1 cellular context compared by ENCODE assay signal in genomic region chr1:153881764-153882163, GRCh38.
TF ChIP-seq lines count a peak whose summit lies in the region.

No MANE protein-coding gene starts in this region.

TF ChIP-seq in HepG2, 621 proteins besides CTCF, POLR2A, EP300 and RAD21:
- TF ChIP-seq NR0B2 (CRISPR knock-in tag; IDR thresholded peaks at IDR 0.05) (no peak), ZNF430 (CRISPR knock-in tag; IDR thresholded peaks at IDR 0.05) (no peak), ZNF510 (CRISPR knock-in tag; IDR thresholded peaks at IDR 0.05; ENCODE audit: low read depth) (no peak), ZNF205 (CRISPR knock-in tag; IDR thresholded peaks at IDR 0.05) (no peak), MAFG (CRISPR knock-in tag; IDR thresholded peaks at IDR 0.05) (no peak), GPBP1L1 (CRISPR knock-in tag; IDR thresholded peaks at IDR 0.05) (no peak)
